ENCODE assay signal across 18 cellular contexts in the genomic region with DNA sequence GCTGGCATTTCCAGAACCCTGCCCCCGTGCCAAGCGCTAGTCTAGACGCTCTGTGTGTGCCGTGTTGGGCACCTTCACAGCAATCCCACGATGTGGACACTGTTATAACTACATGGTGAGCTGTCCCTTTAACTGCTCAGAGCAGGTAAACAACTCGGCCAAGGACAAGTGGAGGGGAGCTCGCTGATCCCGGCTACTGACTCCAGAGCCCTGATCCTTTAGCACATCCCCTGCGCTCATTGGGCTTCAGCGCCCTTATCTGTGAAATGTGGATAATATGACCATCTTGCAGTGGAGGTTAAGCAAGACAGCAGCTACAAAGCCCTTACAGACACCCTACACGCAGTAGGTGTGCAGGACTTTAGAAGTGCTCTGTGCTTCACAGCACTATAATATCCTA. TPM values are rescaled to one million over a fixed set of nuclear protein-coding genes. Genes with fewer than 3 reads are reported as not detected.
A peak's percentile ranks its signal among the peaks of the same experiment; 100 is the strongest.
DNase-seq lines count a peak whose midpoint lies in the region; ATAC-seq and TF ChIP-seq lines count a peak whose summit lies in the region.
"Had no signal": no experiment of that assay in that cellular context is flagged by ENCODE, and none has a peak within 500 bp of the region (broad histone marks: within the 10 kb centered on the region; RNA-seq: fewer than 3 reads in every experiment).

No MANE protein-coding gene starts in this region.

- intact Hi-C loops in activated CD4-positive, alpha-beta memory T cell treated with anti-CD3 and anti-CD28 coated beads for 36 hours (cut with micrococcal nuclease) = loop anchor here (10.0 kb wide), 1 partner anchor 139 kb away; no protein-coding TSS in a partner anchor
- intact Hi-C loops in CD4-positive, alpha-beta T cell (cut with DNase I, micrococcal nuclease) = loop anchor here in 1 of 2 experiments (5.0 kb wide), 1 partner anchor 41 kb away; a partner anchor contains a TSS
- intact Hi-C loops in OCI-LY7 (cut with micrococcal nuclease; ENCODE audit: unreplicated experiment) = no loop called here

- no peak overlapping the region for H3K4me2 ChIP-seq in OCI-LY7 (ENCODE audit: low read length)
- H3K4me2 ChIP-seq: GM23338 had no signal

- no peak for TF ChIP-seq POLR2A in upper lobe of left lung (IDR thresholded peaks at IDR 0.05)

- no peak overlapping the region for H2AFZ ChIP-seq in OCI-LY7 (ENCODE audit: low read length)
- H2AFZ ChIP-seq: GM23338 had no signal

- no peak for DNase-seq in activated CD4-positive, alpha-beta memory T cell treated with anti-CD3 and anti-CD28 coated beads, Interleukin-2, amount 10 ng/mL, durations not matched to agents 7 days and 5 days
- no peak for DNase-seq in activated CD4-positive, alpha-beta memory T cell treated with anti-CD3 and anti-CD28 coated beads for 36 hours
- no peak for DNase-seq in CD4-positive, alpha-beta T cell
- no peak for DNase-seq in activated naive CD8-positive, alpha-beta T cell treated with anti-CD3 and anti-CD28 coated beads for 36 hours
- no peak for DNase-seq in naive thymus-derived CD8-positive, alpha-beta T cell
- DNase-seq in OCI-LY7 (ENCODE audit: low spot score) (no peak), upper lobe of left lung (no peak), glutamatergic neuron (no peak)
- DNase-seq: DMS79 treated with DMSO at 0.1 percent for 48 hours, GDM1, NCI-H1092, NCI-H226, NCI-H526, PC-3 had no signal

- no peak for ATAC-seq in CD4-positive, alpha-beta T cell (ENCODE audit: poor library complexity)
- no peak for ATAC-seq in naive thymus-derived CD8-positive, alpha-beta T cell
- ATAC-seq in upper lobe of left lung (ENCODE audit: low FRiP score in 2 of 2) = no peak
- ATAC-seq: GM23338, K562, PC-3 had no signal

- H3K4me1 Mint-ChIP-seq in activated CD4-positive, alpha-beta memory T cell treated with anti-CD3 and anti-CD28 coated beads, Interleukin-2, amount 10 ng/mL, durations not matched to agents 7 days and 5 days = peaks cover 39% of the 10 kb centered on the region
- H3K4me1 Mint-ChIP-seq in activated CD4-positive, alpha-beta memory T cell treated with anti-CD3 and anti-CD28 coated beads for 36 hours (ENCODE audit: low read depth) = peaks cover 38% of the 10 kb centered on the region
- H3K4me1 Mint-ChIP-seq in CD4-positive, alpha-beta T cell (ENCODE audit: low read depth) = peaks cover 49% of the 10 kb centered on the region
- H3K4me1 Mint-ChIP-seq in activated naive CD8-positive, alpha-beta T cell treated with anti-CD3 and anti-CD28 coated beads for 36 hours = peaks cover 49% of the 10 kb centered on the region
- H3K4me1 Mint-ChIP-seq in naive thymus-derived CD8-positive, alpha-beta T cell = peaks cover 32 to 67% (median 53%) of the 10 kb centered on the region in 4 donors
- peaks cover 13% of the 10 kb centered on the region for H3K4me1 Mint-ChIP-seq in glutamatergic neuron (ENCODE audit: low read depth, unreplicated experiment)

- H3K4me3 ChIP-seq in OCI-LY7 (ENCODE audit: low read depth, low read length, poor library complexity, severe bottlenecking) = no peak overlapping the region
- H3K4me3 ChIP-seq in upper lobe of left lung = no peak overlapping the region
- H3K4me3 ChIP-seq: GM23338, K562 had no signal

- CTCF ChIA-PET in activated CD4-positive, alpha-beta memory T cell treated with anti-CD3 and anti-CD28 coated beads, Interleukin-2, amount 10 ng/mL, durations not matched to agents 7 days and 5 days (lab: Charles Lee) = no interaction called here
- CTCF ChIA-PET in activated CD4-positive, alpha-beta memory T cell treated with anti-CD3 and anti-CD28 coated beads for 36 hours (lab: Charles Lee) = no interaction called here
- CTCF ChIA-PET in CD4-positive, alpha-beta T cell (lab: Charles Lee) = no interaction called here
- CTCF ChIA-PET in OCI-LY7 (lab: Charles Lee; ENCODE audit: unreplicated experiment) = no interaction called here

- no TSS peak for BruUV-seq in OCI-LY7 (replicated peaks; lab: Mats Ljungman, UMichigan)

- no peaks in the 10 kb centered on the region for H3K27me3 Mint-ChIP-seq in activated CD4-positive, alpha-beta memory T cell treated with anti-CD3 and anti-CD28 coated beads, Interleukin-2, amount 10 ng/mL, durations not matched to agents 7 days and 5 days
- no peaks in the 10 kb centered on the region for H3K27me3 Mint-ChIP-seq in activated CD4-positive, alpha-beta memory T cell treated with anti-CD3 and anti-CD28 coated beads for 36 hours
- no peaks in the 10 kb centered on the region for H3K27me3 Mint-ChIP-seq in CD4-positive, alpha-beta T cell
- H3K27me3 Mint-ChIP-seq in activated naive CD8-positive, alpha-beta T cell treated with anti-CD3 and anti-CD28 coated beads for 36 hours = no peaks in the 10 kb centered on the region
- H3K27me3 Mint-ChIP-seq in naive thymus-derived CD8-positive, alpha-beta T cell = no peaks in the 10 kb centered on the region
- peaks cover 13% of the 10 kb centered on the region for H3K27me3 Mint-ChIP-seq in glutamatergic neuron (ENCODE audit: unreplicated experiment)

- peaks cover 93% of the 10 kb centered on the region for H3K36me3 Mint-ChIP-seq in activated CD4-positive, alpha-beta memory T cell treated with anti-CD3 and anti-CD28 coated beads, Interleukin-2, amount 10 ng/mL, durations not matched to agents 7 days and 5 days (ENCODE audit: low read depth)
- peaks cover 85% of the 10 kb centered on the region for H3K36me3 Mint-ChIP-seq in activated CD4-positive, alpha-beta memory T cell treated with anti-CD3 and anti-CD28 coated beads for 36 hours
- peaks cover 95% of the 10 kb centered on the region for H3K36me3 Mint-ChIP-seq in CD4-positive, alpha-beta T cell (ENCODE audit: low read depth)
- H3K36me3 Mint-ChIP-seq in activated naive CD8-positive, alpha-beta T cell treated with anti-CD3 and anti-CD28 coated beads for 36 hours = peaks cover 63% of the 10 kb centered on the region
- peaks cover 3 to 96% (median 40%) of the 10 kb centered on the region in 3 donors for H3K36me3 Mint-ChIP-seq in naive thymus-derived CD8-positive, alpha-beta T cell
- peaks cover 12% of the 10 kb centered on the region for H3K36me3 Mint-ChIP-seq in glutamatergic neuron (ENCODE audit: unreplicated experiment)

- TF ChIP-seq EP300 in upper lobe of left lung (IDR thresholded peaks at IDR 0.05) = no peak

- H3K4me1 ChIP-seq in OCI-LY7 (ENCODE audit: insufficient read depth, low read length, poor library complexity, severe bottlenecking) = peaks cover 25% of the 10 kb centered on the region
- peaks cover 14 to 20% (median 17%) of the 10 kb centered on the region in 4 donors for H3K4me1 ChIP-seq in upper lobe of left lung

- TF ChIP-seq CTCF in CD4-positive, alpha-beta T cell (IDR thresholded peaks at IDR 0.05) = no peak
- TF ChIP-seq CTCF in OCI-LY7 (conservative IDR thresholded peaks at IDR 0.05; ENCODE audit: low read length) (no peak), upper lobe of left lung (IDR thresholded peaks at IDR 0.05) (no peak), glutamatergic neuron (IDR thresholded peaks at IDR 0.05; ENCODE audit: partially characterized antibody, unreplicated experiment) (no peak)

- H3K9me3 Mint-ChIP-seq in activated CD4-positive, alpha-beta memory T cell treated with anti-CD3 and anti-CD28 coated beads, Interleukin-2, amount 10 ng/mL, durations not matched to agents 7 days and 5 days = no peaks in the 10 kb centered on the region
- no peaks in the 10 kb centered on the region for H3K9me3 Mint-ChIP-seq in activated CD4-positive, alpha-beta memory T cell treated with anti-CD3 and anti-CD28 coated beads for 36 hours
- no peaks in the 10 kb centered on the region for H3K9me3 Mint-ChIP-seq in CD4-positive, alpha-beta T cell
- no peaks in the 10 kb centered on the region for H3K9me3 Mint-ChIP-seq in activated naive CD8-positive, alpha-beta T cell treated with anti-CD3 and anti-CD28 coated beads for 36 hours
- H3K9me3 Mint-ChIP-seq in naive thymus-derived CD8-positive, alpha-beta T cell = no peaks in the 10 kb centered on the region
- peaks cover 4% of the 10 kb centered on the region for H3K9me3 Mint-ChIP-seq in glutamatergic neuron (ENCODE audit: unreplicated experiment)
- H3K9me3 Mint-ChIP-seq: GM23338 had no signal

- no peaks in the 10 kb centered on the region for H3K9me2 ChIP-seq in OCI-LY7 (ENCODE audit: insufficient read depth, low read length)

- H3K36me3 ChIP-seq in OCI-LY7 (ENCODE audit: insufficient read depth, low read length) (peaks cover 95% of the 10 kb centered on the region), upper lobe of left lung (peaks cover 45 to 100% (median 94%) of the 10 kb centered on the region in 4 donors)

- H4K20me1 ChIP-seq in OCI-LY7 (ENCODE audit: insufficient read depth, low read length) = no peaks in the 10 kb centered on the region

- H3K27ac Mint-ChIP-seq in activated CD4-positive, alpha-beta memory T cell treated with anti-CD3 and anti-CD28 coated beads, Interleukin-2, amount 10 ng/mL, durations not matched to agents 7 days and 5 days = peak overlapping the region; percentile 31
- H3K27ac Mint-ChIP-seq in activated CD4-positive, alpha-beta memory T cell treated with anti-CD3 and anti-CD28 coated beads for 36 hours = no peak overlapping the region
- peak overlapping the region; percentile 79 for H3K27ac Mint-ChIP-seq in CD4-positive, alpha-beta T cell
- peak overlapping the region; percentile 82 for H3K27ac Mint-ChIP-seq in activated naive CD8-positive, alpha-beta T cell treated with anti-CD3 and anti-CD28 coated beads for 36 hours
- peak overlapping the region in 8 of 10 donors; percentile 3 to 87 (median 52) for H3K27ac Mint-ChIP-seq in naive thymus-derived CD8-positive, alpha-beta T cell
- H3K27ac Mint-ChIP-seq in glutamatergic neuron (ENCODE audit: unreplicated experiment) = no peak overlapping the region
- H3K27ac Mint-ChIP-seq: GM23338 had no signal

- H3K79me2 ChIP-seq in OCI-LY7 (ENCODE audit: insufficient read depth, low read depth, low read length) = no peaks in the 10 kb centered on the region

- WGBS in upper lobe of left lung, 2 donors = 88 to 100% methylated on average over 3 to 11 of the region's 11 CpGs

- no peak overlapping the region for H3K27ac ChIP-seq in CD4-positive, alpha-beta T cell (ENCODE audit: low read depth, low read length)
- H3K27ac ChIP-seq in OCI-LY7 (ENCODE audit: low read depth, low read length, poor library complexity, severe bottlenecking) = no peak overlapping the region
- no peak overlapping the region for H3K27ac ChIP-seq in upper lobe of left lung
- H3K27ac ChIP-seq: C4-2B, HL-60 had no signal

- no peaks in the 10 kb centered on the region for H3K27me3 ChIP-seq in CD4-positive, alpha-beta T cell (ENCODE audit: control insufficient read depth, insufficient read depth, low read length)
- no peaks in the 10 kb centered on the region for H3K27me3 ChIP-seq in upper lobe of left lung

- POLR2A ChIA-PET in activated CD4-positive, alpha-beta memory T cell treated with anti-CD3 and anti-CD28 coated beads, Interleukin-2, amount 10 ng/mL, durations not matched to agents 7 days and 5 days (lab: Charles Lee) = interaction anchor here (0.7 to 1.4 kb wide), 3 partner anchors 10 to 23 kb away, joined by 3 read pairs; no protein-coding TSS in a partner anchor
- POLR2A ChIA-PET in activated CD4-positive, alpha-beta memory T cell treated with anti-CD3 and anti-CD28 coated beads for 36 hours (lab: Charles Lee) = interaction anchor here (0.9 kb wide), 1 partner anchor 36 kb away, joined by 3 read pairs; no protein-coding TSS in a partner anchor
- POLR2A ChIA-PET in CD4-positive, alpha-beta T cell (lab: Charles Lee) = interaction anchor here (4.2 kb wide), 1 partner anchor 26 kb away, joined by 17 read pairs; no protein-coding TSS in a partner anchor
- POLR2A ChIA-PET in naive thymus-derived CD8-positive, alpha-beta T cell (lab: Charles Lee) = interaction anchor here (25.1 to 41.6 kb wide), 2 partner anchors 21 to 47 kb away, joined by 324 to 1589 read pairs; a partner anchor contains a TSS
- POLR2A ChIA-PET in OCI-LY7 (lab: Charles Lee) = no interaction called here

- H3K9me3 ChIP-seq in CD4-positive, alpha-beta T cell (ENCODE audit: control insufficient read depth, low read length) = no peaks in the 10 kb centered on the region
- no peaks in the 10 kb centered on the region for H3K9me3 ChIP-seq in OCI-LY7 (ENCODE audit: low read length)
- no peaks in the 10 kb centered on the region for H3K9me3 ChIP-seq in upper lobe of left lung

- no peak overlapping the region for H3K4me3 Mint-ChIP-seq in activated CD4-positive, alpha-beta memory T cell treated with anti-CD3 and anti-CD28 coated beads, Interleukin-2, amount 10 ng/mL, durations not matched to agents 7 days and 5 days
- no peak overlapping the region for H3K4me3 Mint-ChIP-seq in activated CD4-positive, alpha-beta memory T cell treated with anti-CD3 and anti-CD28 coated beads for 36 hours
- no peak overlapping the region for H3K4me3 Mint-ChIP-seq in CD4-positive, alpha-beta T cell
- H3K4me3 Mint-ChIP-seq in activated naive CD8-positive, alpha-beta T cell treated with anti-CD3 and anti-CD28 coated beads for 36 hours = no peak overlapping the region
- no peak overlapping the region for H3K4me3 Mint-ChIP-seq in naive thymus-derived CD8-positive, alpha-beta T cell
- no peak overlapping the region for H3K4me3 Mint-ChIP-seq in glutamatergic neuron (ENCODE audit: unreplicated experiment)
- H3K4me3 Mint-ChIP-seq: GM23338 had no signal

RNA-seq across cellular contexts. Expression of a gene that starts 16.5 kb away (rescaled TPM):
- not detected for total RNA-seq in activated CD4-positive, alpha-beta memory T cell treated with anti-CD3 and anti-CD28 coated beads, Interleukin-2, amount 10 ng/mL, durations not matched to agents 7 days and 5 days
- total RNA-seq in activated CD4-positive, alpha-beta memory T cell treated with anti-CD3 and anti-CD28 coated beads for 36 hours = not detected
- total RNA-seq in CD4-positive, alpha-beta T cell = not detected
- total RNA-seq in activated naive CD8-positive, alpha-beta T cell treated with anti-CD3 and anti-CD28 coated beads for 36 hours = not detected
- total RNA-seq in naive thymus-derived CD8-positive, alpha-beta T cell = not detected
- polyA plus RNA-seq in naive thymus-derived CD8-positive, alpha-beta T cell = not detected
- not detected in 2 replicates for total RNA-seq in OCI-LY7 (2014; rRNA removed; shearing (Covaris generic))
- total RNA-seq in OCI-LY7 (2022) (not detected in 2 replicates), upper lobe of left lung (1 to 10 TPM in 4 of 6 donors, not detected in 2; 2.2 to 5.5 (median 4.0) TPM), glutamatergic neuron (ENCODE audit: unreplicated experiment) (not detected)
- total RNA-seq: PC-3 had no signal
- polyA plus RNA-seq: K562 had no signal

RNA-seq across cellular contexts. Expression of a gene that starts 23.2 kb away (rescaled TPM):
- not detected for total RNA-seq in activated CD4-positive, alpha-beta memory T cell treated with anti-CD3 and anti-CD28 coated beads, Interleukin-2, amount 10 ng/mL, durations not matched to agents 7 days and 5 days
- not detected for total RNA-seq in activated CD4-positive, alpha-beta memory T cell treated with anti-CD3 and anti-CD28 coated beads for 36 hours
- total RNA-seq in CD4-positive, alpha-beta T cell = not detected
- total RNA-seq in activated naive CD8-positive, alpha-beta T cell treated with anti-CD3 and anti-CD28 coated beads for 36 hours = not detected
- total RNA-seq in naive thymus-derived CD8-positive, alpha-beta T cell = not detected
- not detected for polyA plus RNA-seq in naive thymus-derived CD8-positive, alpha-beta T cell
- total RNA-seq in OCI-LY7 (2014; rRNA removed; shearing (Covaris generic)) = not detected in 2 replicates
- not detected in 2 replicates for total RNA-seq in OCI-LY7 (2022)
- 10 to 100 TPM in 4 of 6 donors, 1 to 10 TPM in 1, not detected in 1; 1.8 to 17.9 (median 12.0) TPM for total RNA-seq in upper lobe of left lung
- not detected for total RNA-seq in glutamatergic neuron (ENCODE audit: unreplicated experiment)
- total RNA-seq: GM23338, PC-3 had no signal
- polyA plus RNA-seq: GM23338, K562 had no signal

RNA-seq across cellular contexts. Expression of a gene that starts 41.6 kb away (rescaled TPM):
- 100 to 1,000 TPM; 350 to 355 TPM for total RNA-seq in activated CD4-positive, alpha-beta memory T cell treated with anti-CD3 and anti-CD28 coated beads, Interleukin-2, amount 10 ng/mL, durations not matched to agents 7 days and 5 days
- 100 to 1,000 TPM; 127 to 130 TPM for total RNA-seq in activated CD4-positive, alpha-beta memory T cell treated with anti-CD3 and anti-CD28 coated beads for 36 hours
- 100 to 1,000 TPM; 247 to 258 TPM for total RNA-seq in CD4-positive, alpha-beta T cell
- total RNA-seq in activated naive CD8-positive, alpha-beta T cell treated with anti-CD3 and anti-CD28 coated beads for 36 hours = 100 to 1,000 TPM; 129 to 130 TPM
- 100 to 1,000 TPM; 425 to 430 TPM for total RNA-seq in naive thymus-derived CD8-positive, alpha-beta T cell
- 10 to 100 TPM; 12.7 to 31.6 (median 21.3) TPM for polyA plus RNA-seq in naive thymus-derived CD8-positive, alpha-beta T cell
- total RNA-seq in OCI-LY7 (2014; rRNA removed; shearing (Covaris generic)) = 53.8 and 61.4 TPM in 2 replicates
- total RNA-seq in OCI-LY7 (2022) (187 and 203 TPM in 2 replicates), upper lobe of left lung (100 to 1,000 TPM in 1 of 6 donors, 10 to 100 TPM in 5; 38.3 to 152 (median 61.5) TPM), glutamatergic neuron (ENCODE audit: unreplicated experiment) (32.6 TPM)

Comparison
In these comparisons a context has a peak if more than half of its experiments do, and no peak if none do; other contexts are left out.
1. H3K27ac Mint-ChIP-seq: peak in activated CD4-positive, alpha-beta memory T cell treated with anti-CD3 and anti-CD28 coated beads, Interleukin-2, amount 10 ng/mL, durations not matched to agents 7 days and 5 days (single experiment), CD4-positive, alpha-beta T cell (single experiment), activated naive CD8-positive, alpha-beta T cell treated with anti-CD3 and anti-CD28 coated beads for 36 hours (single experiment) and naive thymus-derived CD8-positive, alpha-beta T cell (8 of 10); none in activated CD4-positive, alpha-beta memory T cell treated with anti-CD3 and anti-CD28 coated beads for 36 hours (single experiment) and glutamatergic neuron (single experiment).